Comparison of ENCODE assay signal across 2 cellular contexts in the genomic region with DNA sequence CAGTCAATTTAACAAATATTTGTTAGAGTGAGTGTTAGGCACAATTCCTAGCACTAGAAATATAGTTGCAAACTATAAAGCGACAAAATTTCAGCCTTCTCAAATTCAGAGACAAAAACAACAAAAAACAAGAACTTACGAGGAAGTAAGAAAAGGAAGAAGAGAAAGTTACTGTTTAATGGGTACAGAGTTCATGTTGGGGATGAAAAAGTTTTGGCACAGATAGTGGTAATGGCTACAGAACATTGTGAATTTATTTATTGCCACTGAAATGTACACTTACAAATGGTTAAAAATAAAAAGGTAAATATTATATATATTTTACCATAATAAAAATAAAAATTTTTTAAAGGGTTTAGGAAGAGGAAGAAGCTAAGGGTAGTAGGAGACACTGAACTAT.
TF ChIP-seq lines count a peak whose summit lies in the region.

No MANE protein-coding gene starts in this region.

TF ChIP-seq in liver, 16 proteins besides CTCF, POLR2A, EP300 and RAD21:
- TF ChIP-seq SP1 (IDR thresholded peaks at IDR 0.05) (no peak), YY1 (IDR thresholded peaks at IDR 0.05) (peak; percentile 52), NR2F2 (IDR thresholded peaks at IDR 0.05) (no peak), JUND (IDR thresholded peaks at IDR 0.05) (no peak), FOXA2 (IDR thresholded peaks at IDR 0.05) (no peak), HNF4A (conservative IDR thresholded peaks at IDR 0.05) (peak; percentile 49)
TF ChIP-seq in liver: peak in this region for 2.

TF ChIP-seq in HepG2, 621 proteins besides CTCF, POLR2A, EP300 and RAD21:
- TF ChIP-seq ZNF772 (CRISPR knock-in tag; IDR thresholded peaks at IDR 0.05): no peak
- no peak for TF ChIP-seq MYC (CRISPR knock-in tag; IDR thresholded peaks at IDR 0.05; ENCODE audit: borderline replicate concordance)
- no peak for TF ChIP-seq ZNF552 (CRISPR knock-in tag; IDR thresholded peaks at IDR 0.05; ENCODE audit: borderline replicate concordance)
- TF ChIP-seq DNMT1 (CRISPR knock-in tag; IDR thresholded peaks at IDR 0.05): no peak
- TF ChIP-seq KAT7 (CRISPR knock-in tag; IDR thresholded peaks at IDR 0.05; ENCODE audit: borderline replicate concordance): no peak
- TF ChIP-seq, protein P1, sequence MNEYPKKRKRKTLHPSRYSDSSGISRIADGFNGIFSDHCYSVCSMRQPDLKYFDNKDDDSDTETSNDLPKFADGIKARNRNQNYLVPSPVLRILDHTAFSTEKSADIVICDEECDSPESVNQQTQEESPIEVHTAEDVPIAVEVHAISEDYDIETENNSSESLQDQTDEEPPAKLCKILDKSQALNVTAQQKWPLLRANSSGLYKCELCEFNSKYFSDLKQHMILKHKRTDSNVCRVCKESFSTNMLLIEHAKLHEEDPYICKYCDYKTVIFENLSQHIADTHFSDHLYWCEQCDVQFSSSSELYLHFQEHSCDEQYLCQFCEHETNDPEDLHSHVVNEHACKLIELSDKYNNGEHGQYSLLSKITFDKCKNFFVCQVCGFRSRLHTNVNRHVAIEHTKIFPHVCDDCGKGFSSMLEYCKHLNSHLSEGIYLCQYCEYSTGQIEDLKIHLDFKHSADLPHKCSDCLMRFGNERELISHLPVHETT (CRISPR knock-in tag; conservative IDR thresholded peaks at IDR 0.05): no peak
- TF ChIP-seq TGIF2 (CRISPR knock-in tag; IDR thresholded peaks at IDR 0.05): no peak
- no peak for TF ChIP-seq CHD2 (IDR thresholded peaks at IDR 0.05; ENCODE audit: low read depth, low read length)
- no peak for TF ChIP-seq CENPX (CRISPR knock-in tag; IDR thresholded peaks at IDR 0.05)
- no peak for TF ChIP-seq FIP1L1 (IDR thresholded peaks at IDR 0.05; ENCODE audit: borderline replicate concordance, insufficient read depth, low read depth, low read length)
- TF ChIP-seq ZFP1 (CRISPR knock-in tag; IDR thresholded peaks at IDR 0.05): no peak
- TF ChIP-seq, protein P2, sequence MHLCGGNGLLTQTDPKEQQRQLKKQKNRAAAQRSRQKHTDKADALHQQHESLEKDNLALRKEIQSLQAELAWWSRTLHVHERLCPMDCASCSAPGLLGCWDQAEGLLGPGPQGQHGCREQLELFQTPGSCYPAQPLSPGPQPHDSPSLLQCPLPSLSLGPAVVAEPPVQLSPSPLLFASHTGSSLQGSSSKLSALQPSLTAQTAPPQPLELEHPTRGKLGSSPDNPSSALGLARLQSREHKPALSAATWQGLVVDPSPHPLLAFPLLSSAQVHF (CRISPR knock-in tag; IDR thresholded peaks at IDR 0.05): no peak
- no peak for TF ChIP-seq KLF13 (CRISPR knock-in tag; IDR thresholded peaks at IDR 0.05)
